Comparison of ENCODE assay signal across 1 cellular context in genomic region chr11:66335531-66336233, GRCh38.
A peak's percentile ranks its signal among the peaks of the same experiment; 100 is the strongest.
TF ChIP-seq lines count a peak whose summit lies in the region.

No MANE protein-coding gene starts in this region.

TF ChIP-seq in HepG2, 621 proteins besides CTCF, POLR2A, EP300 and RAD21 (continues in another document):
- TF ChIP-seq ZNF737 (CRISPR knock-in tag; IDR thresholded peaks at IDR 0.05; ENCODE audit: borderline replicate concordance) = no peak
- 0 out of 2 replicates have a peak, but pooled peaks have one; percentile 2 for TF ChIP-seq ZNF558 (CRISPR knock-in tag; IDR thresholded peaks at IDR 0.05; ENCODE audit: borderline replicate concordance)
- TF ChIP-seq SAFB2 (CRISPR knock-in tag; IDR thresholded peaks at IDR 0.05; ENCODE audit: borderline replicate concordance, low read depth) = 0 out of 2 replicates have a peak, but pooled peaks have one; percentile 11
- TF ChIP-seq RFX1 (IDR thresholded peaks at IDR 0.05) = no peak
- TF ChIP-seq ZNF598 (CRISPR knock-in tag; IDR thresholded peaks at IDR 0.05; ENCODE audit: borderline replicate concordance) = peak; percentile 41; the same call in 1 of the 2 replicates
- peak; percentile 55; the same call in 1 of the 2 replicates for TF ChIP-seq ZNF891 (CRISPR knock-in tag; IDR thresholded peaks at IDR 0.05)
- TF ChIP-seq ZBTB38 (CRISPR knock-in tag; IDR thresholded peaks at IDR 0.05) = no peak; the same call in 1 of the 2 replicates
- no peak for TF ChIP-seq GATAD1 (CRISPR knock-in tag; IDR thresholded peaks at IDR 0.05)
- no peak for TF ChIP-seq NONO (IDR thresholded peaks at IDR 0.05)
- TF ChIP-seq NONO (CRISPR knock-in tag; conservative IDR thresholded peaks at IDR 0.05) = no peak
- TF ChIP-seq STAG1 (CRISPR knock-in tag; IDR thresholded peaks at IDR 0.05) = no peak
- 0 out of 2 replicates have a peak, but pooled peaks have one; percentile 8 for TF ChIP-seq ZBTB20 (CRISPR knock-in tag; IDR thresholded peaks at IDR 0.05; ENCODE audit: borderline replicate concordance, low read depth)
- 0 out of 2 replicates have a peak, but pooled peaks have one; percentile 36 for TF ChIP-seq ZNF383 (CRISPR knock-in tag; IDR thresholded peaks at IDR 0.05; ENCODE audit: borderline replicate concordance)
- TF ChIP-seq ZNF207 (IDR thresholded peaks at IDR 0.05; ENCODE audit: borderline replicate concordance) = no peak
- peak; percentile 24; the same call in 1 of the 2 replicates for TF ChIP-seq ZNF607 (CRISPR knock-in tag; IDR thresholded peaks at IDR 0.05; ENCODE audit: borderline replicate concordance)
- TF ChIP-seq ZNF552 (CRISPR knock-in tag; IDR thresholded peaks at IDR 0.05; ENCODE audit: borderline replicate concordance) = no peak
- no peak for TF ChIP-seq ZNF878 (CRISPR knock-in tag; IDR thresholded peaks at IDR 0.05)
- TF ChIP-seq, protein P1, sequence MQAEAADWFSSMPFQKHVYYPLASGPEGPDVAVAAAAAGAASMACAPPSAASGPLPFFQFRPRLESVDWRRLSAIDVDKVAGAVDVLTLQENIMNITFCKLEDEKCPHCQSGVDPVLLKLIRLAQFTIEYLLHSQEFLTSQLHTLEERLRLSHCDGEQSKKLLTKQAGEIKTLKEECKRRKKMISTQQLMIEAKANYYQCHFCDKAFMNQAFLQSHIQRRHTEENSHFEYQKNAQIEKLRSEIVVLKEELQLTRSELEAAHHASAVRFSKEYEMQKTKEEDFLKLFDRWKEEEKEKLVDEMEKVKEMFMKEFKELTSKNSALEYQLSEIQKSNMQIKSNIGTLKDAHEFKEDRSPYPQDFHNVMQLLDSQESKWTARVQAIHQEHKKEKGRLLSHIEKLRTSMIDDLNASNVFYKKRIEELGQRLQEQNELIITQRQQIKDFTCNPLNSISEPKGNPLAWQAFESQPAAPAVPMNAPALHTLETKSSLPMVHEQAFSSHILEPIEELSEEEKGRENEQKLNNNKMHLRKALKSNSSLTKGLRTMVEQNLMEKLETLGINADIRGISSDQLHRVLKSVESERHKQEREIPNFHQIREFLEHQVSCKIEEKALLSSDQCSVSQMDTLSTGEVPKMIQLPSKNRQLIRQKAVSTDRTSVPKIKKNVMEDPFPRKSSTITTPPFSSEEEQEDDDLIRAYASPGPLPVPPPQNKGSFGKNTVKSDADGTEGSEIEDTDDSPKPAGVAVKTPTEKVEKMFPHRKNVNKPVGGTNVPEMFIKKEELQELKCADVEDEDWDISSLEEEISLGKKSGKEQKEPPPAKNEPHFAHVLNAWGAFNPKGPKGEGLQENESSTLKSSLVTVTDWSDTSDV (CRISPR knock-in tag; IDR thresholded peaks at IDR 0.05) = peak; percentile 56; the same call in 1 of the 2 replicates
- peak; percentile 71; the same call in 1 of the 2 replicates for TF ChIP-seq ZNF501 (CRISPR knock-in tag; IDR thresholded peaks at IDR 0.05)
- no peak for TF ChIP-seq FUBP1 (CRISPR knock-in tag; IDR thresholded peaks at IDR 0.05; ENCODE audit: borderline replicate concordance)
- TF ChIP-seq SRSF1 (optimal IDR thresholded peaks at IDR 0.05; ENCODE audit: low read depth, low read length) = no peak
- TF ChIP-seq, protein P2, sequence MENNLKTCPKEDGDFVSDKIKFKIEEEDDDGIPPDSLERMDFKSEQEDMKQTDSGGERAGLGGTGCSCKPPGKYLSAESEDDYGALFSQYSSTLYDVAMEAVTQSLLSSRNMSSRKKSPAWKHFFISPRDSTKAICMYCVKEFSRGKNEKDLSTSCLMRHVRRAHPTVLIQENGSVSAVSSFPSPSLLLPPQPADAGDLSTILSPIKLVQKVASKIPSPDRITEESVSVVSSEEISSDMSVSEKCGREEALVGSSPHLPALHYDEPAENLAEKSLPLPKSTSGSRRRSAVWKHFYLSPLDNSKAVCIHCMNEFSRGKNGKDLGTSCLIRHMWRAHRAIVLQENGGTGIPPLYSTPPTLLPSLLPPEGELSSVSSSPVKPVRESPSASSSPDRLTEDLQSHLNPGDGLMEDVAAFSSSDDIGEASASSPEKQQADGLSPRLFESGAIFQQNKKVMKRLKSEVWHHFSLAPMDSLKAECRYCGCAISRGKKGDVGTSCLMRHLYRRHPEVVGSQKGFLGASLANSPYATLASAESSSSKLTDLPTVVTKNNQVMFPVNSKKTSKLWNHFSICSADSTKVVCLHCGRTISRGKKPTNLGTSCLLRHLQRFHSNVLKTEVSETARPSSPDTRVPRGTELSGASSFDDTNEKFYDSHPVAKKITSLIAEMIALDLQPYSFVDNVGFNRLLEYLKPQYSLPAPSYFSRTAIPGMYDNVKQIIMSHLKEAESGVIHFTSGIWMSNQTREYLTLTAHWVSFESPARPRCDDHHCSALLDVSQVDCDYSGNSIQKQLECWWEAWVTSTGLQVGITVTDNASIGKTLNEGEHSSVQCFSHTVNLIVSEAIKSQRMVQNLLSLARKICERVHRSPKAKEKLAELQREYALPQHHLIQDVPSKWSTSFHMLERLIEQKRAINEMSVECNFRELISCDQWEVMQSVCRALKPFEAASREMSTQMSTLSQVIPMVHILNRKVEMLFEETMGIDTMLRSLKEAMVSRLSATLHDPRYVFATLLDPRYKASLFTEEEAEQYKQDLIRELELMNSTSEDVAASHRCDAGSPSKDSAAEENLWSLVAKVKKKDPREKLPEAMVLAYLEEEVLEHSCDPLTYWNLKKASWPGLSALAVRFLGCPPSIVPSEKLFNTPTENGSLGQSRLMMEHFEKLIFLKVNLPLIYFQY (CRISPR knock-in tag; IDR thresholded peaks at IDR 0.05; ENCODE audit: borderline replicate concordance) = no peak
- 0 out of 2 replicates have a peak, but pooled peaks have one; percentile 9 for TF ChIP-seq ZNF234 (CRISPR knock-in tag; conservative IDR thresholded peaks at IDR 0.05)
- TF ChIP-seq ZFYVE20 (CRISPR knock-in tag; IDR thresholded peaks at IDR 0.05; ENCODE audit: borderline replicate concordance, low read depth) = peak; percentile 60; the same call in 1 of the 2 replicates
- TF ChIP-seq, protein P3, sequence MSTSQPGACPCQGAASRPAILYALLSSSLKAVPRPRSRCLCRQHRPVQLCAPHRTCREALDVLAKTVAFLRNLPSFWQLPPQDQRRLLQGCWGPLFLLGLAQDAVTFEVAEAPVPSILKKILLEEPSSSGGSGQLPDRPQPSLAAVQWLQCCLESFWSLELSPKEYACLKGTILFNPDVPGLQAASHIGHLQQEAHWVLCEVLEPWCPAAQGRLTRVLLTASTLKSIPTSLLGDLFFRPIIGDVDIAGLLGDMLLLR (CRISPR knock-in tag; IDR thresholded peaks at IDR 0.05) = 0 out of 2 replicates have a peak, but pooled peaks have one; percentile 6
- TF ChIP-seq MTF2 (CRISPR knock-in tag; IDR thresholded peaks at IDR 0.05; ENCODE audit: borderline replicate concordance) = no peak
- 0 out of 2 replicates have a peak, but pooled peaks have one; percentile 11 for TF ChIP-seq ZFY (CRISPR knock-in tag; IDR thresholded peaks at IDR 0.05)
- TF ChIP-seq ZNF776 (CRISPR knock-in tag; IDR thresholded peaks at IDR 0.05) = 0 out of 2 replicates have a peak, but pooled peaks have one; percentile 49
- no peak for TF ChIP-seq ZBTB37 (CRISPR knock-in tag; IDR thresholded peaks at IDR 0.05)
- TF ChIP-seq MAX (IDR thresholded peaks at IDR 0.05) = peak; percentile 81
- no peak for TF ChIP-seq RAD51 (IDR thresholded peaks at IDR 0.05; ENCODE audit: borderline replicate concordance)
- TF ChIP-seq ZNF761 (CRISPR knock-in tag; conservative IDR thresholded peaks at IDR 0.05) = peak; percentile 25; the same call in 1 of the 2 replicates
- TF ChIP-seq, protein P4, sequence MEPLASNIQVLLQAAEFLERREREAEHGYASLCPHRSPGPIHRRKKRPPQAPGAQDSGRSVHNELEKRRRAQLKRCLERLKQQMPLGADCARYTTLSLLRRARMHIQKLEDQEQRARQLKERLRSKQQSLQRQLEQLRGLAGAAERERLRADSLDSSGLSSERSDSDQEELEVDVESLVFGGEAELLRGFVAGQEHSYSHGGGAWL (CRISPR knock-in tag; IDR thresholded peaks at IDR 0.05) = no peak
- 0 out of 2 replicates have a peak, but pooled peaks have one; percentile 68 for TF ChIP-seq EED (CRISPR knock-in tag; IDR thresholded peaks at IDR 0.05)
- TF ChIP-seq TCF7L2 (IDR thresholded peaks at IDR 0.05; ENCODE audit: low read depth, low read length) = no peak
- 0 out of 2 replicates have a peak, but pooled peaks have one; percentile 20 for TF ChIP-seq GTF3A (CRISPR knock-in tag; conservative IDR thresholded peaks at IDR 0.05)
- 0 out of 2 replicates have a peak, but pooled peaks have one; percentile 61 for TF ChIP-seq ZNF564 (CRISPR knock-in tag; IDR thresholded peaks at IDR 0.05)
- no peak for TF ChIP-seq ZNF766 (CRISPR knock-in tag; IDR thresholded peaks at IDR 0.05; ENCODE audit: borderline replicate concordance)
- no peak for TF ChIP-seq HMG20B (CRISPR knock-in tag; conservative IDR thresholded peaks at IDR 0.05)
- no peak for TF ChIP-seq ZKSCAN8 (CRISPR knock-in tag; IDR thresholded peaks at IDR 0.05; ENCODE audit: borderline replicate concordance)
- no peak for TF ChIP-seq RFXAP (CRISPR knock-in tag; IDR thresholded peaks at IDR 0.05; ENCODE audit: borderline replicate concordance)
- TF ChIP-seq, protein P5, sequence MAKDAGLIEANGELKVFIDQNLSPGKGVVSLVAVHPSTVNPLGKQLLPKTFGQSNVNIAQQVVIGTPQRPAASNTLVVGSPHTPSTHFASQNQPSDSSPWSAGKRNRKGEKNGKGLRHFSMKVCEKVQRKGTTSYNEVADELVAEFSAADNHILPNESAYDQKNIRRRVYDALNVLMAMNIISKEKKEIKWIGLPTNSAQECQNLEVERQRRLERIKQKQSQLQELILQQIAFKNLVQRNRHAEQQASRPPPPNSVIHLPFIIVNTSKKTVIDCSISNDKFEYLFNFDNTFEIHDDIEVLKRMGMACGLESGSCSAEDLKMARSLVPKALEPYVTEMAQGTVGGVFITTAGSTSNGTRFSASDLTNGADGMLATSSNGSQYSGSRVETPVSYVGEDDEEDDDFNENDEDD (CRISPR knock-in tag; IDR thresholded peaks at IDR 0.05; ENCODE audit: borderline replicate concordance) = 0 out of 2 replicates have a peak, but pooled peaks have one; percentile 31
- TF ChIP-seq ZNF343 (CRISPR knock-in tag; IDR thresholded peaks at IDR 0.05) = 0 out of 2 replicates have a peak, but pooled peaks have one; percentile 8
- TF ChIP-seq ZNF775 (CRISPR knock-in tag; IDR thresholded peaks at IDR 0.05; ENCODE audit: borderline replicate concordance) = no peak
- TF ChIP-seq ZNF724P (CRISPR knock-in tag; IDR thresholded peaks at IDR 0.05; ENCODE audit: borderline replicate concordance) = peak; percentile 29; the same call in 1 of the 2 replicates
- TF ChIP-seq MYC (CRISPR knock-in tag; IDR thresholded peaks at IDR 0.05; ENCODE audit: borderline replicate concordance) = peak; percentile 20; the same call in 1 of the 2 replicates
- no peak for TF ChIP-seq SNRNP70 (IDR thresholded peaks at IDR 0.05; ENCODE audit: low read depth, low read length)
- TF ChIP-seq, protein P6, sequence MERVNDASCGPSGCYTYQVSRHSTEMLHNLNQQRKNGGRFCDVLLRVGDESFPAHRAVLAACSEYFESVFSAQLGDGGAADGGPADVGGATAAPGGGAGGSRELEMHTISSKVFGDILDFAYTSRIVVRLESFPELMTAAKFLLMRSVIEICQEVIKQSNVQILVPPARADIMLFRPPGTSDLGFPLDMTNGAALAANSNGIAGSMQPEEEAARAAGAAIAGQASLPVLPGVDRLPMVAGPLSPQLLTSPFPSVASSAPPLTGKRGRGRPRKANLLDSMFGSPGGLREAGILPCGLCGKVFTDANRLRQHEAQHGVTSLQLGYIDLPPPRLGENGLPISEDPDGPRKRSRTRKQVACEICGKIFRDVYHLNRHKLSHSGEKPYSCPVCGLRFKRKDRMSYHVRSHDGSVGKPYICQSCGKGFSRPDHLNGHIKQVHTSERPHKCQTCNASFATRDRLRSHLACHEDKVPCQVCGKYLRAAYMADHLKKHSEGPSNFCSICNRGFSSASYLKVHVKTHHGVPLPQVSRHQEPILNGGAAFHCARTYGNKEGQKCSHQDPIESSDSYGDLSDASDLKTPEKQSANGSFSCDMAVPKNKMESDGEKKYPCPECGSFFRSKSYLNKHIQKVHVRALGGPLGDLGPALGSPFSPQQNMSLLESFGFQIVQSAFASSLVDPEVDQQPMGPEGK (CRISPR knock-in tag; IDR thresholded peaks at IDR 0.05) = peak; percentile 28; the same call in 1 of the 2 replicates
- peak; percentile 18; the same call in 1 of the 2 replicates for TF ChIP-seq ZNF546 (CRISPR knock-in tag; conservative IDR thresholded peaks at IDR 0.05)
- TF ChIP-seq ATF5 (CRISPR knock-in tag; IDR thresholded peaks at IDR 0.05; ENCODE audit: low read depth) = 0 out of 2 replicates have a peak, but pooled peaks have one; percentile 17
- peak; percentile 34; the same call in 1 of the 2 replicates for TF ChIP-seq ZNF678 (CRISPR knock-in tag; IDR thresholded peaks at IDR 0.05)
